Comparison of ENCODE assay signal across 20 cellular contexts in the genomic region with DNA sequence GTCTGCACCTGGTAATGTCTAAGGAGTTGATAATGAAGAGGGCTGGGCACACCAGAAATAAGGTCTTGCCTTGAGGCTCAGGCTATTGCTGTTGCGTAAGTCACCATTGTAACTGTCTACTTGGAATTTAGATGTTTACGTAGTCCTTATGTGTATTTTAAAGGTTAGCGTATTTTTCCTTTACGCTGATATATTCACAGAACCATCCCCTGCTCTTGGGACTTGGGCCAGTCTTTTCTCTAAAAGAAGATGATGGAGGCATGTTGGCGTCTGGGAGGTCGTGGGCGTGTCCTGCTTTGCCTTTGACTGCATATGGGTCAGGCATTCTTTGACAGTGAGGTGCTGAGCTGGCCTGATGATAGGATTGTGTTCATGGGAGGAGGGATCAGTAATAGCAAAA. TPM values are rescaled to one million over a fixed set of nuclear protein-coding genes. Genes with fewer than 3 reads are reported as not detected.
DNase-seq lines count a peak whose midpoint lies in the region; ATAC-seq and TF ChIP-seq lines count a peak whose summit lies in the region.
"Had no signal": no experiment of that assay in that cellular context is flagged by ENCODE, and none has a peak within 500 bp of the region (broad histone marks: within the 10 kb centered on the region; RNA-seq: fewer than 3 reads in every experiment).

No MANE protein-coding gene starts in this region.

- ATAC-seq in left colon = peak; percentile 10
- ATAC-seq in stimulated activated effector memory CD8-positive, alpha-beta T cell treated with anti-CD3 and anti-CD28 coated beads, Interleukin-12 subunit alpha, Interleukin-12 subunit beta, amount 100 ng/mL, for 72 hours = no peak
- ATAC-seq: activated CD4-positive, CD25-positive, alpha-beta regulatory T cell treated with anti-CD3 and anti-CD28 coated beads, Interleukin-2, amount 50 U/mL, for 24 hours had no signal

- peaks cover 43% of the 10 kb centered on the region for H3K4me1 Mint-ChIP-seq in dendritic cell treated with granulocyte-macrophage colony-stimulating factor and Interleukin-4, amounts not matched to agents 40 ng/mL and 50 ng/mL, for 4 days (ENCODE audit: low read depth)
- H3K4me1 Mint-ChIP-seq in stimulated activated effector memory CD8-positive, alpha-beta T cell treated with anti-CD3 and anti-CD28 coated beads, Interleukin-12 subunit alpha, Interleukin-12 subunit beta, amount 100 ng/mL, for 72 hours = peaks cover 56% of the 10 kb centered on the region

- intact Hi-C loops in dendritic cell treated with granulocyte-macrophage colony-stimulating factor and Interleukin-4, amounts not matched to agents 40 ng/mL and 50 ng/mL, for 4 days (cut with micrococcal nuclease) = no loop called here
- intact Hi-C loops in left colon (cut with DNase I, micrococcal nuclease) (no loop called here), dorsolateral prefrontal cortex (cut with DNase I) (no loop called here)

- H3K27me3 ChIP-seq in HUES48 (ENCODE audit: control insufficient read depth, insufficient read depth, low read length) (no peaks in the 10 kb centered on the region), dorsolateral prefrontal cortex (no peaks in the 10 kb centered on the region)
- H3K27me3 ChIP-seq: BLaER1 treated with 17β-estradiol and CSF1 and Interleukin-3, amounts not matched to agents 10 nM and 100 nM; transverse colon had no signal

- H3K9me3 Mint-ChIP-seq in dendritic cell treated with granulocyte-macrophage colony-stimulating factor and Interleukin-4, amounts not matched to agents 40 ng/mL and 50 ng/mL, for 4 days = no peaks in the 10 kb centered on the region
- no peaks in the 10 kb centered on the region for H3K9me3 Mint-ChIP-seq in stimulated activated effector memory CD8-positive, alpha-beta T cell treated with anti-CD3 and anti-CD28 coated beads, Interleukin-12 subunit alpha, Interleukin-12 subunit beta, amount 100 ng/mL, for 72 hours
- H3K9me3 Mint-ChIP-seq: T-helper 1 cell treated with Interleukin-12 subunit alpha and Interleukin-12 subunit beta and Interleukin-4 antibody, amounts not matched to agents 30 μg/mL and 1 μg/mL, for 36 hours had no signal

- H3K4me1 ChIP-seq in HUES48 (ENCODE audit: control insufficient read depth, insufficient read depth, low read length) = peaks cover 7% of the 10 kb centered on the region

- peaks cover 66% of the 10 kb centered on the region for H3K36me3 Mint-ChIP-seq in dendritic cell treated with granulocyte-macrophage colony-stimulating factor and Interleukin-4, amounts not matched to agents 40 ng/mL and 50 ng/mL, for 4 days (ENCODE audit: low read depth)
- H3K36me3 Mint-ChIP-seq in stimulated activated effector memory CD8-positive, alpha-beta T cell treated with anti-CD3 and anti-CD28 coated beads, Interleukin-12 subunit alpha, Interleukin-12 subunit beta, amount 100 ng/mL, for 72 hours = peaks cover 42% of the 10 kb centered on the region

- H3K27ac ChIP-seq in HUES48 (ENCODE audit: low read depth, low read length) = peak overlapping the region; percentile 41
- no peak overlapping the region for H3K27ac ChIP-seq in dorsolateral prefrontal cortex
- H3K27ac ChIP-seq: transverse colon had no signal

- H3K36me3 ChIP-seq in HUES48 (ENCODE audit: control insufficient read depth, insufficient read depth, low read length) = peaks cover 18% of the 10 kb centered on the region; the same call in 1 of the 2 replicates

- H3K27me3 Mint-ChIP-seq in dendritic cell treated with granulocyte-macrophage colony-stimulating factor and Interleukin-4, amounts not matched to agents 40 ng/mL and 50 ng/mL, for 4 days = no peaks in the 10 kb centered on the region

- TF ChIP-seq CTCF in dorsolateral prefrontal cortex (IDR thresholded peaks at IDR 0.05 in 54 of 56, conservative IDR thresholded peaks at IDR 0.05 in 2 of 56; ENCODE audit: low read depth in 1 of 56, partially characterized antibody in 56 of 56) = no peak

- no peak overlapping the region for H3K9ac ChIP-seq in HUES48 (ENCODE audit: low read depth, low read length)
- H3K9ac ChIP-seq: BLaER1 treated with 17β-estradiol and CSF1 and Interleukin-3, amounts not matched to agents 10 nM and 100 nM had no signal

- no peak overlapping the region for H3K4me3 Mint-ChIP-seq in dendritic cell treated with granulocyte-macrophage colony-stimulating factor and Interleukin-4, amounts not matched to agents 40 ng/mL and 50 ng/mL, for 4 days
- H3K4me3 Mint-ChIP-seq in stimulated activated effector memory CD8-positive, alpha-beta T cell treated with anti-CD3 and anti-CD28 coated beads, Interleukin-12 subunit alpha, Interleukin-12 subunit beta, amount 100 ng/mL, for 72 hours = no peak overlapping the region
- H3K4me3 Mint-ChIP-seq: T-helper 1 cell treated with Interleukin-12 subunit alpha and Interleukin-12 subunit beta and Interleukin-4 antibody, amounts not matched to agents 30 μg/mL and 1 μg/mL, for 36 hours had no signal

- no peak overlapping the region for H3K4me3 ChIP-seq in HUES48 (ENCODE audit: low read depth, low read length)
- H3K4me3 ChIP-seq in dorsolateral prefrontal cortex = no peak overlapping the region
- H3K4me3 ChIP-seq: BLaER1 treated with 17β-estradiol and CSF1 and Interleukin-3, amounts not matched to agents 10 nM and 100 nM; transverse colon had no signal

- H3K9me3 ChIP-seq in HUES48 (ENCODE audit: control insufficient read depth, insufficient read depth, low read length) = no peaks in the 10 kb centered on the region
- H3K9me3 ChIP-seq: transverse colon had no signal

- peak overlapping the region; percentile 60 for H3K27ac Mint-ChIP-seq in dendritic cell treated with granulocyte-macrophage colony-stimulating factor and Interleukin-4, amounts not matched to agents 40 ng/mL and 50 ng/mL, for 4 days
- no peak overlapping the region for H3K27ac Mint-ChIP-seq in stimulated activated effector memory CD8-positive, alpha-beta T cell treated with anti-CD3 and anti-CD28 coated beads, Interleukin-12 subunit alpha, Interleukin-12 subunit beta, amount 100 ng/mL, for 72 hours
- H3K27ac Mint-ChIP-seq: T-helper 1 cell treated with Interleukin-12 subunit alpha and Interleukin-12 subunit beta and Interleukin-4 antibody, amounts not matched to agents 30 μg/mL and 1 μg/mL, for 36 hours had no signal

- peak; percentile 28 for DNase-seq in ELR (ENCODE audit: low read depth)
- no peak for DNase-seq in left colon
- no peak for DNase-seq in stimulated activated effector memory CD8-positive, alpha-beta T cell treated with anti-CD3 and anti-CD28 coated beads, Interleukin-12 subunit alpha, Interleukin-12 subunit beta, amount 100 ng/mL, for 72 hours (ENCODE audit: low spot score in 2 of 2)
- no peak for DNase-seq in NCI-H69 (lab: John Stamatoyannopoulos, UW)
- no peak for DNase-seq in SKM-1 treated with dmso at 0.1 percent for 144 hours (lab: John Stamatoyannopoulos, UW; ENCODE audit: unreplicated experiment)
- DNase-seq in dorsolateral prefrontal cortex = no peak
- DNase-seq: activated naive CD4-positive, alpha-beta T cell; DMS53; effector memory CD4-positive, alpha-beta T cell; NCI-H1105; NCI-H2171 treated with DMSO at 0.1 percent for 48 hours; small intestine; transverse colon had no signal

RNA-seq across cellular contexts. Expression of a gene that starts 14.8 kb away (rescaled TPM):
- 10 to 100 TPM; 16.9 to 20.0 TPM for total RNA-seq in left colon
- total RNA-seq in dorsolateral prefrontal cortex = 100 to 1,000 TPM in 2 of 120 experiments, 10 to 100 TPM in 118; 39.0 to 104 (median 78.6) TPM

RNA-seq across cellular contexts. Expression of a gene that starts 22.0 kb away (rescaled TPM):
- total RNA-seq in left colon (100 to 1,000 TPM in 1 of 2 donors, 10 to 100 TPM in 1; 65.2 to 132 TPM), dorsolateral prefrontal cortex (100 to 1,000 TPM in 1 of 120 experiments, 10 to 100 TPM in 119; 35.1 to 115 (median 59.2) TPM)

RNA-seq across cellular contexts. Expression of a gene that starts 45.3 kb away (rescaled TPM):
- total RNA-seq in left colon = not detected
- total RNA-seq in dorsolateral prefrontal cortex = under 1 TPM in 1 of 120 experiments, not detected in 119; 0.75 TPM
- total RNA-seq: H4, osteocyte, transverse colon had no signal
